23 cellular contexts compared by ENCODE assay signal in the genomic region with DNA sequence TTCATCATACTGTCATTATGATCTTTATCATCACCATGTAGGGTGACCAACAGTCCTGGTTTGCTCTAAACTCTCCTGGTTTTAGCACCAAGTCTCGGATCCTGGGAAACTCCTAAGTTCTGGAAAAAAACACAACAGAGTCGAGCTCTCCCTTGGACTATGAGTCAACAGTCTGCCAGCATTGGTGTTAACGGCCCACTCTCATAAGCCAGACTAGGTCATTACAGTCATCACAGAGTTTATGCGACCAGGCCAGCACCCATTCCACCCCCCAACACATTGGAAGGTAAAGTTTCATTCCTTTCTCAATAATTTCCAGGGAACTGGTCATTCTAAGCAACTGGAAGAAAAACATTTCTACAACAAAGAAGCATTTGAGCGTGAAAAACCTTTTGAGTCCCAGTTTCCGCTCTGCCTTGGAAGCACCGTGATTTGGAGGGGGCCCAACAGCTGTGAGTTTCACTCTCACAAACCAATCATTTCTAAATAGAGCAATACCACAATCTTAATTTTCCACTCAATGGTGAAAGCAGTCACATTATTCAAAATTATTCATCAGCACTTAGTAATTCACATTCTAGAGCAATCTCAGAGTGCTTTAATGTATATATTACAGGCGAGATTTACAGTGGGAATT.
DNase-seq lines count a peak whose midpoint lies in the region; ATAC-seq and TF ChIP-seq lines count a peak whose summit lies in the region.
"Had no signal": no experiment of that assay in that cellular context is flagged by ENCODE, and none has a peak within 500 bp of the region (broad histone marks: within the 10 kb centered on the region; RNA-seq: fewer than 3 reads in every experiment).

No MANE protein-coding gene starts in this region.

- H3K9me3 Mint-ChIP-seq in activated CD4-positive, alpha-beta T cell treated with anti-CD3 and anti-CD28 coated beads, Interleukin-2, amount 10 ng/mL, durations not matched to agents 7 days and 5 days, result peaks cover 8% of the 10 kb centered on the region
- H3K9me3 Mint-ChIP-seq: activated T-helper 2 cell treated with anti-CD3 and anti-CD28 coated beads, Interferon-gamma antibody, Interleukin-2, Interleukin-4, amounts not matched to agents 10 μg/mL and 5 μg/mL and 100 μg/mL, durations not matched to agents 14 hours and 24 hours and 36 hours had no signal

- CTCF ChIA-PET in activated CD4-positive, alpha-beta T cell treated with anti-CD3 and anti-CD28 coated beads, Interleukin-2, amount 10 ng/mL, durations not matched to agents 7 days and 5 days (lab: Charles Lee), result no interaction called here
- CTCF ChIA-PET in PC-9 (lab: Charles Lee), result no interaction called here

- POLR2A ChIA-PET in activated CD4-positive, alpha-beta T cell treated with anti-CD3 and anti-CD28 coated beads, Interleukin-2, amount 10 ng/mL, durations not matched to agents 7 days and 5 days (lab: Charles Lee), result no interaction called here
- POLR2A ChIA-PET in PC-9 (lab: Charles Lee; ENCODE audit: unreplicated experiment), result no interaction called here

- TF ChIP-seq CTCF in astrocyte of the cerebellum (IDR thresholded peaks at IDR 0.05; ENCODE audit: low read depth, low read length, missing control alignments), result no peak
- no peak for TF ChIP-seq CTCF in PC-9 (conservative IDR thresholded peaks at IDR 0.05)

- H3K4me2 ChIP-seq in neuronal stem cell (ENCODE audit: insufficient read depth, low read length, poor library complexity, severe bottlenecking), result no peak overlapping the region
- no peak overlapping the region for H3K4me2 ChIP-seq in PC-9
- H3K4me2 ChIP-seq: smooth muscle cell had no signal

- peaks cover 7% of the 10 kb centered on the region for H3K4me1 Mint-ChIP-seq in activated CD4-positive, alpha-beta T cell treated with anti-CD3 and anti-CD28 coated beads, Interleukin-2, amount 10 ng/mL, durations not matched to agents 7 days and 5 days
- H3K4me1 Mint-ChIP-seq: B cell, IgD-negative memory B cell had no signal

- no peaks in the 10 kb centered on the region for H3K36me3 Mint-ChIP-seq in activated CD4-positive, alpha-beta T cell treated with anti-CD3 and anti-CD28 coated beads, Interleukin-2, amount 10 ng/mL, durations not matched to agents 7 days and 5 days (ENCODE audit: low read depth)
- H3K36me3 Mint-ChIP-seq: activated naive CD8-positive, alpha-beta T cell; IgD-negative memory B cell; type B pancreatic cell had no signal

- intact Hi-C loops in PC-9 (cut with micrococcal nuclease; ENCODE audit: unreplicated experiment), result no loop called here

- no peak overlapping the region for H4K91ac ChIP-seq in neuronal stem cell (ENCODE audit: low read depth, low read length, poor library complexity)

- no TSS peak for BruUV-seq in PC-9 (replicated peaks; lab: Mats Ljungman, UMichigan)

- H3K9me3 ChIP-seq in neuronal stem cell (replicated peaks in 1 of 2; ENCODE audit: control insufficient read depth in 2 of 2, insufficient read depth in 1 of 2, low read depth in 1 of 2, low read length in 2 of 2), result peaks cover 0 to 4% of the 10 kb centered on the region in 2 donors
- no peaks in the 10 kb centered on the region for H3K9me3 ChIP-seq in PC-9 (ENCODE audit: insufficient read depth, low read depth)

- H3K79me1 ChIP-seq in neuronal stem cell (ENCODE audit: low read depth, low read length), result no peaks in the 10 kb centered on the region

- H3K27ac ChIP-seq in neuronal stem cell (replicated peaks; ENCODE audit: low read length) (no peak overlapping the region), PC-9 (no peak overlapping the region)

- H3K27me3 Mint-ChIP-seq in activated CD4-positive, alpha-beta T cell treated with anti-CD3 and anti-CD28 coated beads, Interleukin-2, amount 10 ng/mL, durations not matched to agents 7 days and 5 days, result peaks cover 2% of the 10 kb centered on the region
- H3K27me3 Mint-ChIP-seq: activated naive CD8-positive, alpha-beta T cell; B cell; IgD-negative memory B cell had no signal

- H3K23ac ChIP-seq in neuronal stem cell (ENCODE audit: low read depth, low read length, poor library complexity), result no peak overlapping the region

- H2BK5ac ChIP-seq in neuronal stem cell (ENCODE audit: low read length), result no peak overlapping the region

- no peak overlapping the region for H2AK5ac ChIP-seq in neuronal stem cell (ENCODE audit: low read depth, low read length)

- WGBS in neuronal stem cell (ENCODE audit: extremely low coverage in 2 of 2, insufficient read length in 2 of 2, insufficient replicate concordance in 1 of 2), 2 donors, result no CpG with 5 or more reads among the region's 8 CpGs

- H2BK15ac ChIP-seq in neuronal stem cell (ENCODE audit: low read length), result no peak overlapping the region

- peak; percentile 29 for DNase-seq in activated CD4-positive, alpha-beta T cell treated with anti-CD3 and anti-CD28 coated beads for 48 hours
- DNase-seq in activated CD4-positive, alpha-beta T cell treated with anti-CD3 and anti-CD28 coated beads, Interleukin-2, amount 10 ng/mL, durations not matched to agents 7 days and 5 days, result no peak
- DNase-seq in astrocyte of the cerebellum (ENCODE audit: low read depth) (peak; percentile 68), neuronal stem cell (ENCODE audit: low spot score) (no peak), superior temporal gyrus (ENCODE audit: extremely low spot score) (no peak), PC-9 (no peak), NCI-H1105 (lab: John Stamatoyannopoulos, UW) (no peak)
- DNase-seq: activated CD4-positive, alpha-beta T cell treated with anti-CD3 and anti-CD28 coated beads for 4 hours; effector memory CD8-positive, alpha-beta T cell; EL; mucosa of descending colon; NCI-H1694 treated with DMSO at 0.1 percent for 48 hours; NCI-H748 treated with DMSO at 0.1 percent for 48 hours; SHP77 treated with DMSO at 0.1 percent for 48 hours; stimulated activated CD4-positive, alpha-beta T cell treated with anti-CD3 and anti-CD28 coated beads, Interleukin-4, amount 100 ng/mL, for 4 hours had no signal

- no peaks in the 10 kb centered on the region for H3K79me2 ChIP-seq in PC-9 (ENCODE audit: low read depth)

- no peak overlapping the region for H3K9ac ChIP-seq in neuronal stem cell (ENCODE audit: low read depth, low read length, poor library complexity)

- H4K20me1 ChIP-seq in PC-9 (ENCODE audit: insufficient read depth), result no peaks in the 10 kb centered on the region

- H3F3A ChIP-seq in PC-9 (ENCODE audit: insufficient read depth, low read depth), result no peaks in the 10 kb centered on the region

- H3K4me3 ChIP-seq in astrocyte of the cerebellum (ENCODE audit: low read depth, low read length), result no peak overlapping the region
- H3K4me3 ChIP-seq in neuronal stem cell (ENCODE audit: low read length in 2 of 2), result no peak overlapping the region
- H3K4me3 ChIP-seq in PC-9, result no peak overlapping the region
- H3K4me3 ChIP-seq: mucosa of descending colon, smooth muscle cell had no signal

- peak; percentile 59 for ATAC-seq in HG03565 (IDR thresholded peaks at IDR 0.05; ENCODE audit: unreplicated experiment)
- ATAC-seq: effector memory CD8-positive, alpha-beta T cell; esophagus mucosa; mucosa of descending colon had no signal

- H3K36me3 ChIP-seq in neuronal stem cell (replicated peaks in 1 of 2; ENCODE audit: control insufficient read depth in 2 of 2, insufficient read depth in 2 of 2, low read length in 2 of 2) (no peaks in the 10 kb centered on the region), PC-9 (ENCODE audit: low read depth) (no peaks in the 10 kb centered on the region)

- peak overlapping the region; percentile 44 for H3K18ac ChIP-seq in neuronal stem cell (ENCODE audit: low read length)

- H3K27me3 ChIP-seq in neuronal stem cell (ENCODE audit: control insufficient read depth in 3 of 3, insufficient read depth in 3 of 3, low read depth in 1 of 3, low read length in 3 of 3) (no peaks in the 10 kb centered on the region), PC-9 (ENCODE audit: insufficient read depth, low read depth) (peaks cover 45% of the 10 kb centered on the region)

- H3K27ac Mint-ChIP-seq in activated CD4-positive, alpha-beta T cell treated with anti-CD3 and anti-CD28 coated beads, Interleukin-2, amount 10 ng/mL, durations not matched to agents 7 days and 5 days, result no peak overlapping the region
- H3K27ac Mint-ChIP-seq: activated naive CD8-positive, alpha-beta T cell; activated T-helper 2 cell treated with anti-CD3 and anti-CD28 coated beads, Interferon-gamma antibody, Interleukin-2, Interleukin-4, amounts not matched to agents 10 μg/mL and 5 μg/mL and 100 μg/mL, durations not matched to agents 14 hours and 24 hours and 36 hours; B cell; effector memory CD8-positive, alpha-beta T cell; IgD-negative memory B cell; type B pancreatic cell had no signal

- no peak overlapping the region for H3K14ac ChIP-seq in neuronal stem cell (ENCODE audit: low read length)

- H2AFZ ChIP-seq in neuronal stem cell (ENCODE audit: low read length) (no peak overlapping the region), PC-9 (no peak overlapping the region)

- H3K4me3 Mint-ChIP-seq in activated CD4-positive, alpha-beta T cell treated with anti-CD3 and anti-CD28 coated beads, Interleukin-2, amount 10 ng/mL, durations not matched to agents 7 days and 5 days, result no peak overlapping the region
- H3K4me3 Mint-ChIP-seq: activated naive CD8-positive, alpha-beta T cell; B cell; effector memory CD8-positive, alpha-beta T cell; IgD-negative memory B cell; type B pancreatic cell had no signal

- H2BK120ac ChIP-seq in neuronal stem cell (ENCODE audit: low read depth, low read length), result no peak overlapping the region

- in situ Hi-C loops in astrocyte of the cerebellum (cut with HindIII; ENCODE audit: low sequenced_read_pairs), result no loop called here

- H4K8ac ChIP-seq in neuronal stem cell (ENCODE audit: low read depth, low read length), result no peak overlapping the region

- no peak overlapping the region for H3K4ac ChIP-seq in neuronal stem cell (ENCODE audit: low read length)

- H3K4me1 ChIP-seq in neuronal stem cell (ENCODE audit: control insufficient read depth in 2 of 2, insufficient read depth in 1 of 2, low read depth in 1 of 2, low read length in 2 of 2) (peaks cover 0 to 4% of the 10 kb centered on the region in 2 donors), PC-9 (replicated peaks; ENCODE audit: insufficient read depth) (no peaks in the 10 kb centered on the region)

- H3K9me2 ChIP-seq in PC-9 (ENCODE audit: insufficient read depth), result no peaks in the 10 kb centered on the region

- H2BK12ac ChIP-seq in neuronal stem cell (ENCODE audit: low read length), result no peak overlapping the region

Comparison
In these comparisons a context has a peak if more than half of its experiments do, and no peak if none do; other contexts are left out.
1. DNase-seq: peak in activated CD4-positive, alpha-beta T cell treated with anti-CD3 and anti-CD28 coated beads for 48 hours (single experiment) and astrocyte of the cerebellum (single experiment); none in activated CD4-positive, alpha-beta T cell treated with anti-CD3 and anti-CD28 coated beads, Interleukin-2, amount 10 ng/mL, durations not matched to agents 7 days and 5 days (single experiment), neuronal stem cell (single experiment), superior temporal gyrus (single experiment), PC-9 (0 of 2) and NCI-H1105 (single experiment).